ENCODE assay signal across 15 cellular contexts in the genomic region with DNA sequence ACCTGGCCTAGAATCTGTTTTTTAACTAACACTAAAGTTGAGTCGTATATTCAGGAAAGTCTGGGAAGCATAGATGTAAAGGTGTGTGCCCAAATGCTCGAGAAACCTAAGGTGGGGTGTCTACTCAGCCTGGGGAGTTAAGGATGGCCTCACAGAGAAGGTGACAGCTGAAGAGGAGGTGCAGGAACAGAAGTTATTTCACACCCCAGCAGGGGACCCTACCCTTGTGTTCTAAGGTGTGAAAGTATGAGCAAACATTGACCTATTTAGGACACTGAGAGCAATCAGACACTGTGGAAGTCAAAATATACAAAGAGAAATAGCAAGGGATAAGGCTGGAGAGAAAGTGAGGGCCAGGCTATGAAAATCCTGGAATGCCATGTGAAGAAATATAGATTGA. TPM values are rescaled to one million over a fixed set of nuclear protein-coding genes. Genes with fewer than 3 reads are reported as not detected.
DNase-seq lines count a peak whose midpoint lies in the region; ATAC-seq, FAIRE-seq and TF ChIP-seq lines count a peak whose summit lies in the region.
"Had no signal": no experiment of that assay in that cellular context is flagged by ENCODE, and none has a peak within 500 bp of the region (broad histone marks: within the 10 kb centered on the region; RNA-seq: fewer than 3 reads in every experiment).

No MANE protein-coding gene starts in this region.

- H3F3A ChIP-seq in Loucy (ENCODE audit: low read depth), result no peaks in the 10 kb centered on the region

- H3K23me2 ChIP-seq in H1 (ENCODE audit: low read depth, low read length), result no peaks in the 10 kb centered on the region

- H3K36me3 ChIP-seq in Loucy (ENCODE audit: insufficient read depth, low read length) (no peaks in the 10 kb centered on the region), H1 (ENCODE audit: control insufficient read depth in 2 of 4, insufficient read depth in 4 of 4, low read length in 3 of 4) (no peaks in the 10 kb centered on the region), subcutaneous abdominal adipose tissue (ENCODE audit: control insufficient read depth in 5 of 5, insufficient read depth in 5 of 5, low read length in 5 of 5) (no peaks in the 10 kb centered on the region)

- TF ChIP-seq RAD21 in H1 (IDR thresholded peaks at IDR 0.05 in 1 of 2, conservative IDR thresholded peaks at IDR 0.05 in 1 of 2; ENCODE audit: low read depth in 2 of 2, low read length in 2 of 2), result no peak

- peak overlapping the region; percentile 93 to 98 (median 98) for H3K27ac Mint-ChIP-seq in CD14-positive monocyte
- H3K27ac Mint-ChIP-seq: B cell; CD4-positive, alpha-beta memory T cell had no signal

- CTCF ChIA-PET in H1 (lab: Charles Lee; ENCODE audit: partially characterized antibody), result interaction anchor here (1.1 kb wide), 1 partner anchor 10 kb away, joined by 3 read pairs; no protein-coding TSS in a partner anchor

- no peaks in the 10 kb centered on the region for H3K36me3 Mint-ChIP-seq in CD14-positive monocyte
- H3K36me3 Mint-ChIP-seq: CD4-positive, alpha-beta memory T cell had no signal

- H2AFZ ChIP-seq in Loucy (ENCODE audit: low read length), result 0 out of 2 replicates have a peak overlapping the region, but pooled peaks have one; percentile 36
- peak overlapping the region; percentile 53; the same call in 1 of the 2 replicates for H2AFZ ChIP-seq in H1 (ENCODE audit: low read length)
- H2AFZ ChIP-seq: GM23248 had no signal

- H3K9me3 ChIP-seq in Loucy (ENCODE audit: insufficient read depth, low read depth, low read length) (no peaks in the 10 kb centered on the region), H1 (ENCODE audit: insufficient read depth in 2 of 2, low read depth in 1 of 2, low read length in 1 of 2) (no peaks in the 10 kb centered on the region), subcutaneous abdominal adipose tissue (ENCODE audit: control insufficient read depth in 5 of 5, low read length in 5 of 5) (no peaks in the 10 kb centered on the region)

- H4K91ac ChIP-seq in H1 (replicated peaks; ENCODE audit: insufficient read length, low read length), result no peak overlapping the region

- no peak overlapping the region for H2BK120ac ChIP-seq in H1 (replicated peaks; ENCODE audit: low read depth, low read length)

- DNase-seq in CD14-positive monocyte (ENCODE audit: low spot score) (no peak), H1 (ENCODE audit: low read depth in 1 of 2, low spot score in 2 of 2) (no peak), left lobe of liver (ENCODE audit: low spot score) (no peak)
- DNase-seq in stimulated activated CD4-positive, alpha-beta T cell treated with anti-CD3 and anti-CD28 coated beads, Interleukin-2, amount 100 ng/mL, for 48 hours, result no peak
- no peak for DNase-seq in stimulated activated CD4-positive, alpha-beta T cell treated with anti-CD3 and anti-CD28 coated beads, Interleukin-4, amount 100 ng/mL, for 4 hours
- DNase-seq: CD4-positive, alpha-beta memory T cell; DMS79; GM23248; H7 had no signal

- ATAC-seq in left lobe of liver, result no peak

- H3K79me1 ChIP-seq in H1 (ENCODE audit: low read depth, low read length), result no peaks in the 10 kb centered on the region

- H3K56ac ChIP-seq in H1 (replicated peaks; ENCODE audit: insufficient read length, low read depth, low read length), result no peak overlapping the region

- H3K79me2 ChIP-seq in Loucy (ENCODE audit: insufficient read depth, low read length) (no peaks in the 10 kb centered on the region), H1 (ENCODE audit: control insufficient read depth in 1 of 2, insufficient read depth in 2 of 2, low read length in 2 of 2) (no peaks in the 10 kb centered on the region)

- no peaks in the 10 kb centered on the region for H3K9me3 Mint-ChIP-seq in CD14-positive monocyte
- H3K9me3 Mint-ChIP-seq: CD4-positive, alpha-beta memory T cell had no signal

- H3K4me2 ChIP-seq in Loucy (ENCODE audit: low read depth, low read length, poor library complexity, severe bottlenecking) (no peak overlapping the region), H1 (ENCODE audit: insufficient read depth in 1 of 2, low read depth in 2 of 2, low read length in 2 of 2) (no peak overlapping the region)

- TF ChIP-seq POLR2A in H1 (IDR thresholded peaks at IDR 0.05; ENCODE audit: control extremely low read depth in 1 of 2, low read depth in 2 of 2, low read length in 2 of 2), result no peak

- no peak for FAIRE-seq in H1 (lab: Jason Lieb, UNC)
- FAIRE-seq: A204.1, G401.6, GM12891 had no signal

- no peak overlapping the region for H3K4me3 ChIP-seq in Loucy (ENCODE audit: low read length, poor library complexity, severe bottlenecking)
- H3K4me3 ChIP-seq in H1 (ENCODE audit: extremely low read depth in 1 of 4, insufficient read depth in 2 of 4, low read depth in 3 of 4, low read length in 4 of 4), result no peak overlapping the region
- H3K4me3 ChIP-seq in subcutaneous abdominal adipose tissue (ENCODE audit: low read depth in 1 of 5, low read length in 5 of 5), result no peak overlapping the region
- H3K4me3 ChIP-seq: GM23248 had no signal

- H3K18ac ChIP-seq in H1 (ENCODE audit: extremely low read depth, low read length), result no peak overlapping the region

- H3K27me3 ChIP-seq in Loucy (ENCODE audit: insufficient read depth, low read length, poor library complexity, severe bottlenecking), result no peaks in the 10 kb centered on the region
- no peaks in the 10 kb centered on the region for H3K27me3 ChIP-seq in H1 (replicated peaks in 1 of 4; ENCODE audit: control insufficient read depth in 3 of 4, extremely low read depth in 1 of 4, insufficient read depth in 3 of 4, low read length in 3 of 4)
- no peaks in the 10 kb centered on the region for H3K27me3 ChIP-seq in subcutaneous abdominal adipose tissue (ENCODE audit: control insufficient read depth in 5 of 5, insufficient read depth in 4 of 5, low read length in 5 of 5)

- no peaks in the 10 kb centered on the region for H3K9me2 ChIP-seq in Loucy (replicated peaks; ENCODE audit: low read depth, low read length)

- TF ChIP-seq EP300 in H1 (IDR thresholded peaks at IDR 0.05; ENCODE audit: borderline replicate concordance in 1 of 2, low read depth in 2 of 2, low read length in 2 of 2), result no peak

- H3K4ac ChIP-seq in H1 (replicated peaks; ENCODE audit: insufficient read length, low read depth, low read length), result no peak overlapping the region

- 83% methylated on average over 2 of the region's 2 CpGs; no CpG with 5 or more reads in 1 of the 2 experiments for WGBS in H1 (ENCODE audit: extremely low coverage in 1 of 2, insufficient coverage in 1 of 2, insufficient read length in 1 of 2, insufficient replicate concordance in 2 of 2, low coverage in 1 of 2, low lambda C conversion rate in 2 of 2, missing lambda C conversion rate in 1 of 2), 2 experiments

- peaks cover 54% of the 10 kb centered on the region for H3K4me1 Mint-ChIP-seq in CD14-positive monocyte

- H2BK12ac ChIP-seq in H1 (ENCODE audit: low read depth, low read length), result no peak overlapping the region

- no peak overlapping the region for H3K23ac ChIP-seq in H1 (ENCODE audit: insufficient read length)

- no peak overlapping the region for H4K5ac ChIP-seq in H1 (ENCODE audit: insufficient read length, low read depth, low read length)

- no peak overlapping the region for H2BK15ac ChIP-seq in H1 (ENCODE audit: low read length)

- H2BK20ac ChIP-seq in H1 (ENCODE audit: low read length), result no peak overlapping the region

- TF ChIP-seq CTCF in CD14-positive monocyte (IDR thresholded peaks at IDR 0.05), result no peak
- no peak for TF ChIP-seq CTCF in Loucy (conservative IDR thresholded peaks at IDR 0.05; ENCODE audit: low read length)
- no peak for TF ChIP-seq CTCF in H1 (IDR thresholded peaks at IDR 0.05; ENCODE audit: control extremely low read depth in 1 of 3, insufficient read depth in 1 of 3, low read depth in 1 of 3, low read length in 3 of 3)

- no peak overlapping the region for H2BK5ac ChIP-seq in H1 (ENCODE audit: low read depth, low read length)

- no peak overlapping the region for H2AK5ac ChIP-seq in H1 (ENCODE audit: low read depth, low read length)

- H4K20me1 ChIP-seq in Loucy (ENCODE audit: insufficient read depth, low read length, poor library complexity, severe bottlenecking), result no peaks in the 10 kb centered on the region
- no peaks in the 10 kb centered on the region for H4K20me1 ChIP-seq in H1 (replicated peaks in 1 of 2; ENCODE audit: control insufficient read depth in 1 of 2, insufficient read depth in 2 of 2, low read length in 2 of 2)

- POLR2A ChIA-PET in H1 (lab: Charles Lee; ENCODE audit: partially characterized antibody), result interaction anchor here (0.7 kb wide), 1 partner anchor 119 kb away, joined by 3 read pairs; no protein-coding TSS in a partner anchor

- no peak overlapping the region for H4K8ac ChIP-seq in H1 (ENCODE audit: extremely low read depth, insufficient read depth, low read length)

- no peak overlapping the region for H3K9ac ChIP-seq in Loucy (ENCODE audit: low read depth, low read length, poor library complexity, severe bottlenecking)
- no peak overlapping the region for H3K9ac ChIP-seq in H1 (replicated peaks in 1 of 4; ENCODE audit: extremely low read depth in 1 of 4, low read depth in 3 of 4, low read length in 3 of 4)
- H3K9ac ChIP-seq in subcutaneous abdominal adipose tissue (ENCODE audit: low read length in 5 of 5), result peak overlapping the region in 1 of 5 donors; percentile 42
- H3K9ac ChIP-seq: GM23248 had no signal

- no peak overlapping the region for H3K14ac ChIP-seq in H1 (ENCODE audit: insufficient read length)

- peaks cover 0 to 2% (median 0%) of the 10 kb centered on the region in 3 donors for H3K27me3 Mint-ChIP-seq in CD14-positive monocyte (ENCODE audit: low read depth in 3 of 3)

- no peak overlapping the region for H3K27ac ChIP-seq in H1 (ENCODE audit: low read depth, low read length)
- peak overlapping the region; percentile 86 for H3K27ac ChIP-seq in subcutaneous abdominal adipose tissue (ENCODE audit: low read depth, low read length)
- H3K27ac ChIP-seq: GM23248 had no signal

- intact Hi-C loops in CD14-positive monocyte (cut with micrococcal nuclease), result no loop called here

- H3K4me1 ChIP-seq in Loucy (ENCODE audit: insufficient read depth, low read length, poor library complexity, severe bottlenecking) (peaks cover 5% of the 10 kb centered on the region), H1 (replicated peaks in 1 of 4; ENCODE audit: control insufficient read depth in 3 of 4, insufficient read depth in 4 of 4, low read length in 3 of 4) (no peaks in the 10 kb centered on the region), subcutaneous abdominal adipose tissue (ENCODE audit: control insufficient read depth in 5 of 5, insufficient read depth in 5 of 5, low read length in 5 of 5) (peaks cover 6 to 37% (median 26%) of the 10 kb centered on the region in 5 donors)

- no peak overlapping the region for H3K4me3 Mint-ChIP-seq in CD14-positive monocyte
- H3K4me3 Mint-ChIP-seq: B cell; CD4-positive, alpha-beta memory T cell had no signal

RNA-seq across cellular contexts. Expression of a gene that starts 49.0 kb away (rescaled TPM):
- polyA plus RNA-seq in CD14-positive monocyte, result 10 to 100 TPM; 21.0 to 22.0 TPM
- 28.3 and 28.5 TPM in 2 replicates for total RNA-seq in H1 (2021; fragmentation: NEBNext Ultra II Directional; extraction: Animal tissue kit (Norgen Biotek cat#: 25700))
- polyA plus RNA-seq in H1 (2011; rRNA removed), result 7.5 and 13.5 TPM in 2 replicates
- polyA plus RNA-seq in H1 (2011; cell fraction: cytosol; rRNA removed), result 16.4 TPM
- polyA plus RNA-seq in H1 (2011; cell fraction: nucleus; rRNA removed), result 6.0 TPM
- polyA plus RNA-seq in H1 (2012, experiment 1 of 2), result 19.5 to 27.7 TPM (median 20.9 TPM) in 4 replicates
- 1.3 TPM for polyA plus RNA-seq in H1 (2012, experiment 2 of 2)
- 14.8 TPM for polyA plus RNA-seq in H1 (2013, experiment 1 of 2)
- 14.9 TPM for polyA plus RNA-seq in H1 (2013, experiment 2 of 2)
- polyA minus RNA-seq in H1 (2011; rRNA and poly(A)+ RNA removed), result 22.8 and 29.6 TPM in 2 replicates
- 25.8 TPM for polyA minus RNA-seq in H1 (2011; cell fraction: cytosol; rRNA and poly(A)+ RNA removed)
- 23.5 TPM for polyA minus RNA-seq in H1 (2011; cell fraction: nucleus; rRNA and poly(A)+ RNA removed)
- total RNA-seq in left lobe of liver, result 8.5 TPM
